ENCODE assay signal across 8 cellular contexts in the genomic region with DNA sequence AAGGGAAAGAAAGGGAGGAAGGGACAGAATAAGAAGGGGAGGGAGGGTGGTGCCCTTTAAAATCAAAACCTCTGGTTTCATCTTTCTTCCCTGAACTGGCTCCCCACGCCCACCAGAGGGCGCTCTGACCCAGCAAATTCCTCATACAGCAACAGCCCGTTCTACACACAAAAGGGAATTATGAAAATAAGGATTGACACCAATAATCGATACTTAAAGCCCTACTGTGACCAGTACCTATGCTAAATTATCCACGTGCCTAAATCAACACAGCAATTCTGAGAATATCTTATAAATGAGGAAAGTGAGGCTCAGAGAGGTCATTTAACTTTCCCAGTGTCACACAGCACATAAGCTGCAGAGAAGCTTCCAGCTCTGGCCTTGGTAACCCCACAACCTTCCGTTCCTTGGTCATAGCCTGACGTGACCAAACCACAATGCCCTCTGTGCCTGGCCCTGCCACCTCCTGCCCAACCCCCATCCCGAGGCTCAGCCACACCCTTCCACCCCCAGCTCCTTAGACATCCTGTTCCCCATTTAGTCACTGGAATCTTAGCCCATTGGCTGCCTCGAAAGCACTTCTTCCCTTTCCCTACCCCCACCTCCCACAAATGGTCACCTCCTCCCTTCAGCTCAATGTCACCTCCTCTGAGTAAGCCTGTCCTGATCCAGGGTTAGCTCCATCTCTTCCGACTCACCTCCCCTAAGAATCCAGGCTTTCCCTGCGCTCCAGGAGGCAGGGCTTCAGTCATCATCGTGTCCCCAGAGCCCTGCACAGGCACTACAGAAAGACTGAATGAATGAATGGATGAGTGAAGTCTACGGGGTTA. TPM values are rescaled to one million over a fixed set of nuclear protein-coding genes. Genes with fewer than 3 reads are reported as not detected.
DNase-seq lines count a peak whose midpoint lies in the region; ATAC-seq and TF ChIP-seq lines count a peak whose summit lies in the region.

No MANE protein-coding gene starts in this region.

- peak; percentile 57 to 60 for ATAC-seq in CD4-positive, CD25-positive, alpha-beta regulatory T cell (ENCODE audit: low read depth in 2 of 2)
- no peak for ATAC-seq in HG03175 (IDR thresholded peaks at IDR 0.05; ENCODE audit: unreplicated experiment)

- H3K4me1 ChIP-seq in CD4-positive, CD25-positive, alpha-beta regulatory T cell (ENCODE audit: control insufficient read depth, insufficient read depth, low read length, poor library complexity, severe bottlenecking): peaks cover 11% of the 10 kb centered on the region
- H3K4me1 ChIP-seq in OCI-LY3 (ENCODE audit: low read length): peaks cover 10% of the 10 kb centered on the region

- no peaks in the 10 kb centered on the region for H3K36me3 Mint-ChIP-seq in CD4-positive, CD25-positive, alpha-beta regulatory T cell
- H3K36me3 Mint-ChIP-seq in nephron progenitor cell (ENCODE audit: low read depth): no peaks in the 10 kb centered on the region

- no peak overlapping the region for H3K4me3 ChIP-seq in CD4-positive, CD25-positive, alpha-beta regulatory T cell (ENCODE audit: low read depth, low read length)
- H3K4me3 ChIP-seq in OCI-LY3 (ENCODE audit: low read length) (no peak overlapping the region), epithelial cell of proximal tubule (ENCODE audit: low read depth, low read length) (peak overlapping the region; percentile 1)

- H4K20me1 ChIP-seq in OCI-LY3 (ENCODE audit: insufficient read depth, low read length): no peaks in the 10 kb centered on the region

- H3K4me2 ChIP-seq in OCI-LY3 (ENCODE audit: low read length): peak overlapping the region; percentile 47

- no peak overlapping the region for H3K9ac ChIP-seq in OCI-LY3 (ENCODE audit: low read length)

- TF ChIP-seq CTCF in OCI-LY3 (IDR thresholded peaks at IDR 0.05; ENCODE audit: low read depth, low read length) (peak; percentile 99), epithelial cell of proximal tubule (conservative IDR thresholded peaks at IDR 0.05; ENCODE audit: low read depth, low read length) (peak; percentile 96), nephron progenitor cell (IDR thresholded peaks at IDR 0.05) (peak; percentile 96)

- DNase-seq in CD4-positive, CD25-positive, alpha-beta regulatory T cell: peak; percentile 63 to 75 (median 72)
- DNase-seq in HK-2 (ENCODE audit: unreplicated experiment) (peak; percentile 68), activated T-cell treated with anti-CD3 and anti-CD28 coated beads for 1 hour (ENCODE audit: low read depth) (peak; percentile 82), epithelial cell of proximal tubule (ENCODE audit: low read depth) (peak; percentile 32), nephron progenitor cell (peak; percentile 78), stromal cell of bone marrow (ENCODE audit: low read depth) (peak; percentile 59)

- no peaks in the 10 kb centered on the region for H3K79me2 ChIP-seq in OCI-LY3 (ENCODE audit: low read length)

- H3K27ac ChIP-seq in CD4-positive, CD25-positive, alpha-beta regulatory T cell (ENCODE audit: insufficient read depth, low read length, poor library complexity, severe bottlenecking): no peak overlapping the region
- no peak overlapping the region for H3K27ac ChIP-seq in OCI-LY3 (ENCODE audit: low read length)

- H3K9me3 Mint-ChIP-seq in CD4-positive, CD25-positive, alpha-beta regulatory T cell: peaks cover 0 to 2% (median 0%) of the 10 kb centered on the region in 7 donors
- peaks cover 11% of the 10 kb centered on the region for H3K9me3 Mint-ChIP-seq in nephron progenitor cell

- no peaks in the 10 kb centered on the region for H3K36me3 ChIP-seq in CD4-positive, CD25-positive, alpha-beta regulatory T cell (ENCODE audit: control insufficient read depth, insufficient read depth, low read length)
- H3K36me3 ChIP-seq in OCI-LY3 (replicated peaks; ENCODE audit: low read depth, low read length): no peaks in the 10 kb centered on the region

- no peaks in the 10 kb centered on the region for H3K27me3 ChIP-seq in CD4-positive, CD25-positive, alpha-beta regulatory T cell (ENCODE audit: control insufficient read depth, insufficient read depth, low read length)
- H3K27me3 ChIP-seq in OCI-LY3 (ENCODE audit: low read depth, low read length): peaks cover 6% of the 10 kb centered on the region; the same call in 1 of the 2 replicates

- H3K9me3 ChIP-seq in CD4-positive, CD25-positive, alpha-beta regulatory T cell (ENCODE audit: control insufficient read depth in 2 of 2, low read length in 2 of 2): no peaks in the 10 kb centered on the region
- no peaks in the 10 kb centered on the region for H3K9me3 ChIP-seq in OCI-LY3 (ENCODE audit: insufficient read depth, low read length)

- H2AFZ ChIP-seq in OCI-LY3 (ENCODE audit: low read depth, low read length): peak overlapping the region; percentile 76; the same call in 1 of the 2 replicates

- H3K4me3 Mint-ChIP-seq in CD4-positive, CD25-positive, alpha-beta regulatory T cell: peak overlapping the region in 1 of 4 donors; percentile 35
- H3K4me3 Mint-ChIP-seq in nephron progenitor cell: no peak overlapping the region

- H3K27me3 Mint-ChIP-seq in CD4-positive, CD25-positive, alpha-beta regulatory T cell: peaks cover 6% of the 10 kb centered on the region
- H3K27me3 Mint-ChIP-seq in nephron progenitor cell (ENCODE audit: low read depth, poor library complexity): peaks cover 31% of the 10 kb centered on the region

- H3K4me1 Mint-ChIP-seq in CD4-positive, CD25-positive, alpha-beta regulatory T cell: peaks cover 0 to 30% (median 18%) of the 10 kb centered on the region in 4 donors
- peaks cover 27% of the 10 kb centered on the region for H3K4me1 Mint-ChIP-seq in nephron progenitor cell

- peak overlapping the region in 2 of 3 donors; percentile 72 to 85 for H3K27ac Mint-ChIP-seq in CD4-positive, CD25-positive, alpha-beta regulatory T cell
- H3K27ac Mint-ChIP-seq in nephron progenitor cell: no peak overlapping the region

RNA-seq across cellular contexts. Expression of gene PNMA8B, which starts 34.2 kb away (rescaled TPM):
- total RNA-seq in CD4-positive, CD25-positive, alpha-beta regulatory T cell: not detected
- under 1 TPM in 3 of 4 donors, not detected in 1; 0.57 to 0.80 (median 0.62) TPM for polyA plus RNA-seq in CD4-positive, CD25-positive, alpha-beta regulatory T cell
- 0.36 and 0.92 TPM in 2 replicates for total RNA-seq in epithelial cell of proximal tubule

RNA-seq across cellular contexts. Expression of gene PNMA8A, which starts 58.5 kb away (rescaled TPM):
- total RNA-seq in CD4-positive, CD25-positive, alpha-beta regulatory T cell: not detected
- polyA plus RNA-seq in CD4-positive, CD25-positive, alpha-beta regulatory T cell: under 1 TPM in 1 of 4 donors, not detected in 3; 0.05 TPM
- total RNA-seq in epithelial cell of proximal tubule: 4.3 and 7.4 TPM in 2 replicates

Comparison
In these comparisons a context has a peak if more than half of its experiments do, and no peak if none do; other contexts are left out.
1. DNase-seq: peak in every context shown above with its lines; median percentile 82 in activated T-cell treated with anti-CD3 and anti-CD28 coated beads for 1 hour; 78 in nephron progenitor cell; 72 in CD4-positive, CD25-positive, alpha-beta regulatory T cell; 68 in HK-2; 59 in stromal cell of bone marrow; 32 in epithelial cell of proximal tubule.